Comparison of ENCODE assay signal across 21 cellular contexts in the genomic region with DNA sequence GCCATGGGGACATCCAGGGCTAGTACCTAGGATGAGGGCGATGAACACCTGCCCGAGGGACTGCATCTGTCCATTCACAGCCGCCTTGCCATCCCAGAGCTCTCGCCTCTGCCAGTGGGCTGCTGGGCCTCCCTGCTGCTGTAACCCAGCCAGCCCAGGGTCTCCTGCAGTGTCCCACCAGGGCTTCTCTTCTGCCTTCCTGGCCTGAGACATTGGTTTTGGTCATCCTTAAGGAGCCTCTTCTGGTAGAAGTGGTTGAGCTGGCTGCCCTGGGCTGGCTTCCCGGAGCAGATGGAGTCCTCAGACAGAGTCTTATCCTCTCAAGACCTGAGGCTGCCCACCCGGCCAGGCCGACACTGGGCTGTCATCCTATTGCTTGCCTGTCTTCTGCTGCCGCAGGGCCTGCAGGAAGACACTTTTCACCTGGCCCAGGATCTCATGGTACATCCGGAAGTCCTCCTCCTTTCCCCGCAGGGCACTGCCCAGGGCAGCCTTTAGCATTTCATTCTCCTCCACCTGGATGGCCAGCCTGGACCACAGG. TPM values are rescaled to one million over a fixed set of nuclear protein-coding genes. Genes with fewer than 3 reads are reported as not detected.
DNase-seq lines count a peak whose midpoint lies in the region; ATAC-seq and TF ChIP-seq lines count a peak whose summit lies in the region.
"Had no signal": no experiment of that assay in that cellular context is flagged by ENCODE, and none has a peak within 500 bp of the region (broad histone marks: within the 10 kb centered on the region; RNA-seq: fewer than 3 reads in every experiment).

No MANE protein-coding gene starts in this region.

- H3K4me1 Mint-ChIP-seq in activated B cell treated with CpG ODN at 0.5 μM for 24 hours, result peaks cover 9% of the 10 kb centered on the region
- no peaks in the 10 kb centered on the region for H3K4me1 Mint-ChIP-seq in MCF 10A (ENCODE audit: insufficient read depth, unreplicated experiment)
- H3K4me1 Mint-ChIP-seq: CD8-positive, alpha-beta memory T cell; GM23338 had no signal

- H3K4me3 Mint-ChIP-seq in activated B cell treated with CpG ODN at 0.5 μM for 24 hours (no peak overlapping the region), MCF 10A (ENCODE audit: unreplicated experiment) (no peak overlapping the region)
- H3K4me3 Mint-ChIP-seq: CD8-positive, alpha-beta memory T cell; GM23338 had no signal

- CTCF ChIA-PET in activated B cell treated with CpG ODN at 0.5 μM for 24 hours (lab: Charles Lee) (no interaction called here), MCF 10A (lab: Yijun Ruan, JAX) (interaction anchor here (1.0 kb wide), 1 partner anchor 9 kb away, joined by 6 read pairs; no protein-coding TSS in a partner anchor)

- H3K36me3 Mint-ChIP-seq in activated B cell treated with CpG ODN at 0.5 μM for 24 hours (ENCODE audit: low read depth), result no peaks in the 10 kb centered on the region
- H3K36me3 Mint-ChIP-seq in MCF 10A (ENCODE audit: insufficient read depth, unreplicated experiment), result no peaks in the 10 kb centered on the region
- H3K36me3 Mint-ChIP-seq: CD8-positive, alpha-beta memory T cell had no signal

- H3K27ac Mint-ChIP-seq in activated B cell treated with CpG ODN at 0.5 μM for 24 hours, result no peak overlapping the region
- no peak overlapping the region for H3K27ac Mint-ChIP-seq in MCF 10A (ENCODE audit: low read depth, unreplicated experiment)
- H3K27ac Mint-ChIP-seq: CD8-positive, alpha-beta memory T cell; GM23338 had no signal

- H3K36me3 ChIP-seq in lower lobe of right lung (no peaks in the 10 kb centered on the region), tibial artery (no peaks in the 10 kb centered on the region)
- H3K36me3 ChIP-seq: BLaER1 had no signal

- H3K27me3 Mint-ChIP-seq in activated B cell treated with CpG ODN at 0.5 μM for 24 hours (peaks cover 2% of the 10 kb centered on the region), MCF 10A (ENCODE audit: insufficient read depth, unreplicated experiment) (no peaks in the 10 kb centered on the region)

- H3K4me1 ChIP-seq in lower lobe of right lung (no peaks in the 10 kb centered on the region), tibial artery (no peaks in the 10 kb centered on the region)
- H3K4me1 ChIP-seq: BLaER1 had no signal

- H3K9me3 ChIP-seq in lower lobe of right lung (no peaks in the 10 kb centered on the region), tibial artery (no peaks in the 10 kb centered on the region)
- H3K9me3 ChIP-seq: BLaER1 had no signal

- peak; percentile 50 for DNase-seq in activated effector memory CD4-positive, alpha-beta T cell treated with anti-CD3 and anti-CD28 coated beads, Interleukin-2, amount 50 U/mL, for 16 hours
- DNase-seq in activated effector memory CD4-positive, alpha-beta T cell treated with Interleukin-2 at 50 U/mL for 16 hours, result no peak
- DNase-seq in activated B cell treated with CpG ODN at 0.5 μM for 24 hours (peak; percentile 11), lower lobe of right lung (peak; percentile 39), tibial artery (peak; percentile 9 to 57), MCF 10A (ENCODE audit: unreplicated experiment) (no peak)
- DNase-seq in stimulated activated naive CD8-positive, alpha-beta T cell treated with anti-CD3 and anti-CD28 coated beads, Interleukin-15, Interleukin-2, amounts not matched to agents 100 U/mL and 50 U/mL, for 24 hours, result no peak
- DNase-seq: CD8-positive, alpha-beta memory T cell; DND-41; NCI-H1048; NCI-H1436 treated with DMSO at 0.1 percent for 48 hours; NCI-H2029 treated with DMSO at 0.1 percent for 48 hours; NCI-H510A; NCI-H774; PC-9 had no signal

- H3K27ac ChIP-seq in lower lobe of right lung (no peak overlapping the region), tibial artery (no peak overlapping the region)
- H3K27ac ChIP-seq: BLaER1, PC-9 had no signal

- POLR2A ChIA-PET in activated B cell treated with CpG ODN at 0.5 μM for 24 hours (lab: Charles Lee) (no interaction called here), MCF 10A (lab: Yijun Ruan, JAX) (no interaction called here)

- H3K27me3 ChIP-seq in lower lobe of right lung (ENCODE audit: low read depth), result no peaks in the 10 kb centered on the region
- no peaks in the 10 kb centered on the region for H3K27me3 ChIP-seq in tibial artery
- H3K27me3 ChIP-seq: BLaER1 had no signal

- ATAC-seq in activated B cell treated with CpG ODN at 0.5 μM for 24 hours (ENCODE audit: low read depth), result no peak
- ATAC-seq in lower lobe of right lung, result no peak
- ATAC-seq in GM19035 (IDR thresholded peaks at IDR 0.05; ENCODE audit: unreplicated experiment), result no peak
- no peak for ATAC-seq in stimulated activated naive CD8-positive, alpha-beta T cell treated with anti-CD3 and anti-CD28 coated beads, Interleukin-15, Interleukin-2, amounts not matched to agents 100 U/mL and 50 U/mL, for 24 hours
- ATAC-seq: GM23338, HCT116 had no signal

- no peak overlapping the region for H3K4me3 ChIP-seq in lower lobe of right lung
- H3K4me3 ChIP-seq in tibial artery, result no peak overlapping the region
- H3K4me3 ChIP-seq: BLaER1, GM23338, K562, PC-9 had no signal

- H3K9me3 Mint-ChIP-seq in activated B cell treated with CpG ODN at 0.5 μM for 24 hours (no peaks in the 10 kb centered on the region), MCF 10A (ENCODE audit: unreplicated experiment) (no peaks in the 10 kb centered on the region)
- H3K9me3 Mint-ChIP-seq: CD8-positive, alpha-beta memory T cell; GM23338 had no signal

- BruUV-seq in MCF 10A (replicated peaks; lab: Mats Ljungman, UMichigan), result no TSS peak

- TF ChIP-seq CTCF in activated B cell treated with CpG ODN at 0.5 μM for 24 hours (IDR thresholded peaks at IDR 0.05), result no peak
- no peak for TF ChIP-seq CTCF in lower lobe of right lung (IDR thresholded peaks at IDR 0.05)
- no peak for TF ChIP-seq CTCF in tibial artery (IDR thresholded peaks at IDR 0.05)
- no peak for TF ChIP-seq CTCF in MCF 10A (IDR thresholded peaks at IDR 0.05; ENCODE audit: unreplicated experiment)

- intact Hi-C loops in activated B cell treated with CpG ODN at 0.5 μM for 24 hours (cut with micrococcal nuclease) (no loop called here), lower lobe of right lung (cut with DNase I) (no loop called here), tibial artery (cut with DNase I; ENCODE audit: low total_unique reads) (no loop called here), MCF 10A (cut with micrococcal nuclease) (no loop called here)

RNA-seq across cellular contexts. Expression of a gene that starts 6.1 kb away (rescaled TPM):
- total RNA-seq in activated B cell treated with CpG ODN at 0.5 μM for 24 hours (not detected in 2 replicates), lower lobe of right lung (1.0 TPM), MCF 10A (2022) (not detected in 2 replicates)
- total RNA-seq: A172; CD8-positive, alpha-beta memory T cell; GM23338; K562; PC-9 had no signal

RNA-seq across cellular contexts. Expression of a gene that starts 23.3 kb away (rescaled TPM):
- total RNA-seq in activated B cell treated with CpG ODN at 0.5 μM for 24 hours, result not detected in 2 replicates
- not detected for total RNA-seq in lower lobe of right lung
- not detected in 2 replicates for total RNA-seq in MCF 10A (2022)
- total RNA-seq: A172; CD8-positive, alpha-beta memory T cell; GM23338; K562; PC-9 had no signal

RNA-seq across cellular contexts. Expression of a gene that starts 55.2 kb away (rescaled TPM):
- total RNA-seq in activated B cell treated with CpG ODN at 0.5 μM for 24 hours, result 0.88 and 1.1 TPM in 2 replicates
- 20.0 TPM for total RNA-seq in lower lobe of right lung
- 10.9 and 12.4 TPM in 2 replicates for total RNA-seq in MCF 10A (2022)

Comparison
In these comparisons a context has a peak if more than half of its experiments do, and no peak if none do; other contexts are left out.
1. DNase-seq: peak in activated effector memory CD4-positive, alpha-beta T cell treated with anti-CD3 and anti-CD28 coated beads, Interleukin-2, amount 50 U/mL, for 16 hours (single experiment), activated B cell treated with CpG ODN at 0.5 μM for 24 hours (single experiment), lower lobe of right lung (single experiment) and tibial artery (2 of 2); none in activated effector memory CD4-positive, alpha-beta T cell treated with Interleukin-2 at 50 U/mL for 16 hours (single experiment), stimulated activated naive CD8-positive, alpha-beta T cell treated with anti-CD3 and anti-CD28 coated beads, Interleukin-15, Interleukin-2, amounts not matched to agents 100 U/mL and 50 U/mL, for 24 hours (single experiment) and MCF 10A (single experiment).